In the genomic region with DNA sequence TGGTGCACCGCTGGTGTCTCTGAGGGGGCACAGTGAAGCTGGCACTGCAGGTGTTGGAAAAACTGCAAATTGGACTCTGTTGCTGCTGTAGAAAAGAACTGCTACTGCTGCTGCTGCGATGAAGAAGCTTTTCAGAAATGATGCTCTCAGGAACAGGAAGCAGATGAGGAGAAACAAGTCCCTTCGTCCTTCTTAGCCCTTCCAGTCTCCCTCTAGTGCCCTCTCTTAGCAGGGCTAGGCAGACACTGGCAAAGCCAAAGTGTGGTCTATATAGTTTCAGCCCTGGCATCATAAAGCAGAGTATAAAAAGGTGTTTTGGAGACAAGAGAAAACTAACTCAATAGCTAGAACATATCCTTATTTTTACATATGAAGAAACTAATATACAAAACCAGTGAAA, we compare ENCODE assay signal across 11 cellular contexts.
"Had no signal": no experiment of that assay in that cellular context is flagged by ENCODE, and none has a peak within 500 bp of the region (broad histone marks: within the 10 kb centered on the region; RNA-seq: fewer than 3 reads in every experiment).

No MANE protein-coding gene starts in this region.

- H3K4me1 ChIP-seq: adrenal gland, spleen had no signal

- H3K36me3 ChIP-seq: adrenal gland, gastroesophageal sphincter, spleen had no signal

- H3K9me3 ChIP-seq: adrenal gland, gastroesophageal sphincter, spleen had no signal

- H3K27me3 ChIP-seq: adrenal gland, gastroesophageal sphincter had no signal

- DNase-seq: activated CD4-positive, alpha-beta T cell treated with anti-CD3 and anti-CD28 coated beads, Interleukin-2, amount 10 ng/mL, durations not matched to agents 7 days and 5 days; activated naive CD4-positive, alpha-beta T cell treated with anti-CD3 and anti-CD28 coated beads, Interleukin-2, amount 50 U/mL, for 16 hours; activated T-cell treated with anti-CD3 and anti-CD28 coated beads for 4 hours; adrenal gland; effector memory CD4-positive, alpha-beta T cell; spleen; stimulated activated CD4-positive, alpha-beta T cell treated with anti-CD3 and anti-CD28 coated beads, Interleukin-1b, Interleukin-23, amount 100 ng/mL, for 48 hours; stimulated activated naive B cell treated with anti-CD40 and anti-IgM and Interleukin-4, amounts not matched to agents 10 μg/mL and 1 μg/mL and 100 μg/mL, for 72 hours; T1000 had no signal

- H3K27ac ChIP-seq: adrenal gland, epithelial cell of prostate, gastroesophageal sphincter, spleen had no signal

- H3K4me3 ChIP-seq: adrenal gland, gastroesophageal sphincter, spleen had no signal
